In genomic region chr15:34018738-34019137, GRCh38 we compare ENCODE assay signal across 11 cellular contexts. TPM values are rescaled to one million over a fixed set of nuclear protein-coding genes. Genes with fewer than 3 reads are reported as not detected.
"Had no signal": no experiment of that assay in that cellular context is flagged by ENCODE, and none has a peak within 500 bp of the region (broad histone marks: within the 10 kb centered on the region; RNA-seq: fewer than 3 reads in every experiment).

No MANE protein-coding gene starts in this region.

RNA-seq across cellular contexts. Expression of gene CHRM5, which starts 50.4 kb away (rescaled TPM):
- total RNA-seq: hepatocyte, kidney epithelial cell, left colon, left ventricle myocardium superior, neural crest cell, osteocyte, pulmonary artery endothelial cell, skeletal muscle tissue, spleen, thyroid gland had no signal
- polyA plus RNA-seq: esophagus, hepatocyte had no signal
